14 cellular contexts compared by ENCODE assay signal in genomic region chr20:1871807-1872455, GRCh38. TPM values are rescaled to one million over a fixed set of nuclear protein-coding genes. Genes with fewer than 3 reads are reported as not detected.
DNase-seq lines count a peak whose midpoint lies in the region; ATAC-seq, FAIRE-seq and TF ChIP-seq lines count a peak whose summit lies in the region.
"Had no signal": no experiment of that assay in that cellular context is flagged by ENCODE, and none has a peak within 500 bp of the region (broad histone marks: within the 10 kb centered on the region; RNA-seq: fewer than 3 reads in every experiment).

No MANE protein-coding gene starts in this region.

- H4K91ac ChIP-seq in IMR-90 (ENCODE audit: insufficient read depth, low read depth, low read length): no peak overlapping the region; the same call in 1 of the 2 replicates

- H3K9me2 ChIP-seq in PC-3 (replicated peaks; ENCODE audit: low read length): no peaks in the 10 kb centered on the region

- no peak overlapping the region for H3K23ac ChIP-seq in IMR-90 (ENCODE audit: low read depth, low read length)

- H2BK5ac ChIP-seq in IMR-90 (ENCODE audit: low read depth, low read length, poor library complexity, severe bottlenecking): no peak overlapping the region

- no peak overlapping the region for H3K18ac ChIP-seq in IMR-90 (ENCODE audit: low read depth, low read length)

- in situ Hi-C loops in IMR-90 (cut with MboI; ENCODE audit: low sequenced_read_pairs): no loop called here
- in situ Hi-C loops in HepG2 (cut with HindIII; ENCODE audit: extremely low pct_ligation_motif_present, low pct_unique_long_range_greater_than_20kb): no loop called here

- H3K36me3 ChIP-seq in IMR-90 (ENCODE audit: control insufficient read depth, insufficient read depth, low read length) (no peaks in the 10 kb centered on the region), HepG2 (replicated peaks in 1 of 2; ENCODE audit: control insufficient read depth in 1 of 2, insufficient read depth in 2 of 2, low read length in 2 of 2) (no peaks in the 10 kb centered on the region), stomach (no peaks in the 10 kb centered on the region), left lung (no peaks in the 10 kb centered on the region), PC-3 (ENCODE audit: low read depth, low read length) (no peaks in the 10 kb centered on the region)

- BruUV-seq in IMR-90 (replicated peaks; lab: Mats Ljungman, UMichigan): no TSS peak
- BruUV-seq in HepG2 (replicated peaks; lab: Mats Ljungman, UMichigan): no TSS peak
- BruUV-seq in PC-3 (replicated peaks; lab: Mats Ljungman, UMichigan): no TSS peak

- no peak overlapping the region for H3K4ac ChIP-seq in IMR-90 (ENCODE audit: low read depth, low read length)

- H4K5ac ChIP-seq in IMR-90 (ENCODE audit: low read depth, low read length): no peak overlapping the region

- no peak overlapping the region for H3K4me3 ChIP-seq in IMR-90 (ENCODE audit: insufficient read depth, low read depth, low read length)
- no peak overlapping the region for H3K4me3 ChIP-seq in HepG2 (replicated peaks in 1 of 3; ENCODE audit: insufficient read depth in 1 of 3, low read depth in 2 of 3, low read length in 3 of 3)
- no peak overlapping the region for H3K4me3 ChIP-seq in stomach
- no peak overlapping the region for H3K4me3 ChIP-seq in left lung
- H3K4me3 ChIP-seq in PC-3 (ENCODE audit: low read length): no peak overlapping the region

- no peak overlapping the region for H4K8ac ChIP-seq in IMR-90 (ENCODE audit: low read depth in 2 of 2, low read length in 2 of 2)

- peak; percentile 93 for DNase-seq in CD1c-positive myeloid dendritic cell (ENCODE audit: extremely low spot score)
- DNase-seq in IMR-90: no peak
- DNase-seq in HepG2 (ENCODE audit: low spot score): no peak
- no peak for DNase-seq in stomach
- DNase-seq in left lung: no peak
- DNase-seq in PC-3: no peak
- DNase-seq: activated gamma-delta T cell treated with Interleukin-2 at 50 U/mL for 16 hours; CD4-positive, alpha-beta T cell; hypothalamus; mesendoderm; NCI-H1436 treated with DMSO at 0.1 percent for 48 hours; NCI-H748 treated with DMSO at 0.1 percent for 48 hours had no signal

- H3K9me1 ChIP-seq in IMR-90 (ENCODE audit: insufficient read depth, low read length): no peaks in the 10 kb centered on the region

- H3K27ac ChIP-seq in IMR-90 (ENCODE audit: insufficient read depth, low read length) (no peak overlapping the region), HepG2 (ENCODE audit: extremely low read length, insufficient read depth, low read length) (no peak overlapping the region), stomach (no peak overlapping the region), left lung (peak overlapping the region in 1 of 2 donors; percentile 37), PC-3 (ENCODE audit: low read length) (no peak overlapping the region)

- TF ChIP-seq POLR2A in IMR-90 (IDR thresholded peaks at IDR 0.05; ENCODE audit: low read depth, low read length): no peak
- no peak for TF ChIP-seq POLR2A in HepG2 (IDR thresholded peaks at IDR 0.05; ENCODE audit: insufficient read depth in 1 of 2, low read depth in 2 of 2, low read length in 2 of 2)
- TF ChIP-seq POLR2A in stomach (IDR thresholded peaks at IDR 0.05): no peak

- TF ChIP-seq EP300 in HepG2 (IDR thresholded peaks at IDR 0.05; ENCODE audit: low read depth in 2 of 2, low read length in 2 of 2) (no peak), HepG2 (CRISPR knock-in tag; IDR thresholded peaks at IDR 0.05; ENCODE audit: borderline replicate concordance) (no peak), stomach (IDR thresholded peaks at IDR 0.05) (no peak)

- no peak overlapping the region for H3K56ac ChIP-seq in IMR-90 (ENCODE audit: extremely low read depth, insufficient read depth, low read length)

- H4K20me1 ChIP-seq in IMR-90 (ENCODE audit: insufficient read depth, low read length): no peaks in the 10 kb centered on the region
- H4K20me1 ChIP-seq in HepG2 (ENCODE audit: insufficient read depth, low read length): no peaks in the 10 kb centered on the region
- no peaks in the 10 kb centered on the region for H4K20me1 ChIP-seq in PC-3 (ENCODE audit: low read length)

- H3K4me1 ChIP-seq in IMR-90 (ENCODE audit: control insufficient read depth, insufficient read depth, low read length) (peaks cover 1% of the 10 kb centered on the region; the same call in 1 of the 2 replicates), HepG2 (ENCODE audit: insufficient read depth, low read length) (peaks cover 69% of the 10 kb centered on the region), stomach (peaks cover 0 to 44% (median 9%) of the 10 kb centered on the region in 4 donors), left lung (peaks cover 0 to 66% of the 10 kb centered on the region in 2 donors), PC-3 (ENCODE audit: insufficient read depth, low read length) (no peaks in the 10 kb centered on the region)

- ATAC-seq in GM18868 (IDR thresholded peaks at IDR 0.05; ENCODE audit: unreplicated experiment) (peak; percentile 50), IMR-90 (ENCODE audit: low read depth) (no peak), HepG2 (no peak), HG03108 (IDR thresholded peaks at IDR 0.05; ENCODE audit: unreplicated experiment) (no peak), left lung (no peak), PC-3 (no peak)

- H3K9me3 ChIP-seq in IMR-90 (ENCODE audit: control insufficient read depth, insufficient read depth, low read length) (0 out of 2 replicates have a peak, but pooled peaks cover 2% of the 10 kb centered on the region), HepG2 (ENCODE audit: low read length) (no peaks in the 10 kb centered on the region), stomach (no peaks in the 10 kb centered on the region), left lung (no peaks in the 10 kb centered on the region), PC-3 (ENCODE audit: low read length) (no peaks in the 10 kb centered on the region)

- no peak overlapping the region for H2AFZ ChIP-seq in IMR-90 (replicated peaks; ENCODE audit: low read length, poor library complexity)
- no peak overlapping the region for H2AFZ ChIP-seq in HepG2 (ENCODE audit: low read length)
- H2AFZ ChIP-seq in PC-3 (ENCODE audit: low read length): no peak overlapping the region

- H3K79me2 ChIP-seq in HepG2 (ENCODE audit: insufficient read depth, low read length) (no peaks in the 10 kb centered on the region), PC-3 (ENCODE audit: low read length) (no peaks in the 10 kb centered on the region)

- no peak overlapping the region for H2BK120ac ChIP-seq in IMR-90 (ENCODE audit: low read depth, low read length)

- H2BK15ac ChIP-seq in IMR-90 (ENCODE audit: low read depth, low read length): no peak overlapping the region

- dilution Hi-C loops in IMR-90 (cut with HindIII; ENCODE audit: low sequenced_read_pairs, unreplicated experiment): no loop called here

- H3K14ac ChIP-seq in IMR-90 (replicated peaks; ENCODE audit: low read depth, low read length): no peak overlapping the region

- H3F3A ChIP-seq in PC-3 (ENCODE audit: low read length, unreplicated experiment): no peaks in the 10 kb centered on the region

- no peak overlapping the region for H3K9ac ChIP-seq in IMR-90 (ENCODE audit: low read depth, low read length)
- no peak overlapping the region for H3K9ac ChIP-seq in HepG2 (ENCODE audit: insufficient read depth, low read depth, low read length)
- no peak overlapping the region for H3K9ac ChIP-seq in PC-3 (ENCODE audit: low read length)

- H3K79me1 ChIP-seq in IMR-90 (ENCODE audit: low read depth in 1 of 2, low read length in 2 of 2): no peaks in the 10 kb centered on the region

- POLR2A ChIA-PET in IMR-90 (lab: Charles Lee; ENCODE audit: unreplicated experiment) (no interaction called here), HepG2 (lab: Yijun Ruan, JAX) (no interaction called here), PC-3 (lab: Charles Lee; ENCODE audit: unreplicated experiment) (no interaction called here)

- H2AK9ac ChIP-seq in IMR-90 (replicated peaks; ENCODE audit: low read depth, low read length, poor library complexity): peak overlapping the region; percentile 74

- H2AK5ac ChIP-seq in IMR-90 (ENCODE audit: low read depth, low read length): no peak overlapping the region

- CTCF ChIA-PET in IMR-90 (lab: Yijun Ruan, JAX) (no interaction called here), HepG2 (lab: Yijun Ruan, JAX; ENCODE audit: low intra/inter-chr PET ratio, low total read pairs) (no interaction called here), PC-3 (lab: Charles Lee) (no interaction called here)

- FAIRE-seq in HepG2 (lab: Jason Lieb, UNC): no peak

- H2BK20ac ChIP-seq in IMR-90 (ENCODE audit: low read depth, low read length): no peak overlapping the region

- WGBS in IMR-90 (ENCODE audit: extremely low coverage in 2 of 2, insufficient read length in 1 of 2), 2 experiments: no CpG with 5 or more reads among the region's 7 CpGs
- 64% methylated on average over 7 of the region's 7 CpGs for WGBS in HepG2 (ENCODE audit: low lambda C conversion rate)
- WGBS in stomach, 5 donors: 86 to 94% (median 88%) methylated on average over 6 to 7 of the region's 7 CpGs

- intact Hi-C loops in IMR-90 (cut with micrococcal nuclease) (no loop called here), HepG2 (cut with micrococcal nuclease; ENCODE audit: unreplicated experiment) (loop anchor here (1.0 kb wide), 1 partner anchor 61 kb away; no protein-coding TSS in a partner anchor), stomach (cut with DNase I; ENCODE audit: low total_unique reads) (loop anchor here (10.0 kb wide), 1 partner anchor 77 kb away; no protein-coding TSS in a partner anchor), left lung (cut with DNase I) (no loop called here), PC-3 (cut with micrococcal nuclease) (no loop called here)

- TF ChIP-seq RAD21 in IMR-90 (IDR thresholded peaks at IDR 0.05; ENCODE audit: low read length) (no peak), HepG2 (CRISPR knock-in tag; IDR thresholded peaks at IDR 0.05) (no peak)

- TF ChIP-seq CTCF in IMR-90 (conservative IDR thresholded peaks at IDR 0.05; ENCODE audit: low read depth, low read length) (no peak), HepG2 (CRISPR knock-in tag; IDR thresholded peaks at IDR 0.05) (no peak), stomach (IDR thresholded peaks at IDR 0.05) (no peak), left lung (IDR thresholded peaks at IDR 0.05) (no peak), PC-3 (conservative IDR thresholded peaks at IDR 0.05; ENCODE audit: low read depth, low read length) (no peak)

- no peak overlapping the region for H3K4me2 ChIP-seq in IMR-90 (ENCODE audit: low read depth, low read length)
- no peak overlapping the region for H3K4me2 ChIP-seq in HepG2 (ENCODE audit: low read depth, low read length)
- no peak overlapping the region for H3K4me2 ChIP-seq in PC-3 (ENCODE audit: low read length)

- H3K27me3 ChIP-seq in IMR-90 (ENCODE audit: control insufficient read depth, insufficient read depth, low read length) (peaks cover 8% of the 10 kb centered on the region; the same call in 1 of the 2 replicates), HepG2 (ENCODE audit: control insufficient read depth in 1 of 2, insufficient read depth in 2 of 2, low read length in 2 of 2) (no peaks in the 10 kb centered on the region), stomach (peaks cover 0 to 4% (median 4%) of the 10 kb centered on the region in 3 donors), left lung (peaks cover 0 to 72% of the 10 kb centered on the region in 2 donors), PC-3 (ENCODE audit: low read length) (no peaks in the 10 kb centered on the region)

RNA-seq across cellular contexts. Expression of gene SIRPA, which starts 23.3 kb away (rescaled TPM):
- total RNA-seq in IMR-90 (2012; rRNA removed): 9.7 and 9.9 TPM in 2 replicates
- 37.2 and 40.2 TPM in 2 replicates for polyA plus RNA-seq in IMR-90 (2012; rRNA removed)
- polyA plus RNA-seq in IMR-90 (2012; cell fraction: cytosol; rRNA removed): 25.7 and 34.3 TPM in 2 replicates
- 30.5 and 36.1 TPM in 2 replicates for polyA plus RNA-seq in IMR-90 (2012; cell fraction: nucleus; rRNA removed; ENCODE audit: low replicate concordance)
- total RNA-seq in HepG2 (2016; rRNA removed; fragmentation: Illumina TruSeq; extraction: Trizol): 13.1 and 17.6 TPM in 2 replicates
- 7.1 and 7.6 TPM in 2 replicates for total RNA-seq in HepG2 (2016; cell fraction: cytosol; rRNA removed; fragmentation: Illumina TruSeq; extraction: Trizol; ENCODE audit: low read depth)
- 12.0 and 17.3 TPM in 2 replicates for total RNA-seq in HepG2 (2016; cell fraction: insoluble cytoplasmic fraction; rRNA removed; fragmentation: Illumina TruSeq; extraction: Trizol)
- total RNA-seq in HepG2 (2016; cell fraction: membrane; rRNA removed; fragmentation: Illumina TruSeq; extraction: Trizol): 23.3 and 25.2 TPM in 2 replicates
- 17.5 and 21.7 TPM in 2 replicates for total RNA-seq in HepG2 (2016; cell fraction: nucleus; rRNA removed; fragmentation: Illumina TruSeq; extraction: Trizol)
- 6.8 and 7.2 TPM in 2 replicates for polyA plus RNA-seq in HepG2 (2011; rRNA removed)
- 5.4 and 6.5 TPM in 2 replicates for polyA plus RNA-seq in HepG2 (2011; cell fraction: cytosol; rRNA removed)
- 9.1 and 9.3 TPM in 2 replicates for polyA plus RNA-seq in HepG2 (2011; cell fraction: nucleus; rRNA removed)
- polyA plus RNA-seq in HepG2 (2012): 2.7 and 4.8 TPM in 2 replicates
- 20.1 and 21.9 TPM in 2 replicates for polyA plus RNA-seq in HepG2 (2016; cell fraction: cytosol; fragmentation: Illumina TruSeq; extraction: Trizol; ENCODE audit: low read depth)
- 23.3 and 30.2 TPM in 2 replicates for polyA plus RNA-seq in HepG2 (2016; cell fraction: insoluble cytoplasmic fraction; fragmentation: Illumina TruSeq; extraction: Trizol; ENCODE audit: low read depth)
- polyA plus RNA-seq in HepG2 (2016; cell fraction: membrane; fragmentation: Illumina TruSeq; extraction: Trizol; ENCODE audit: low read depth): 44.9 and 45.6 TPM in 2 replicates
- 53.5 and 55.1 TPM in 2 replicates for polyA plus RNA-seq in HepG2 (2016; cell fraction: nucleus; fragmentation: Illumina TruSeq; extraction: Trizol; ENCODE audit: insufficient read depth, low read depth)
- 0.05 and 6.2 TPM in 2 replicates for polyA minus RNA-seq in HepG2 (2011; rRNA and poly(A)+ RNA removed; ENCODE audit: low replicate concordance)
- 2.5 and 3.8 TPM in 2 replicates for polyA minus RNA-seq in HepG2 (2011; cell fraction: cytosol; rRNA and poly(A)+ RNA removed)
- polyA minus RNA-seq in HepG2 (2011; cell fraction: nucleus; rRNA and poly(A)+ RNA removed): 2.4 and 2.6 TPM in 2 replicates
- total RNA-seq in stomach: 10 to 100 TPM in 1 of 5 donors, 1 to 10 TPM in 3, under 1 TPM in 1; 0.29 to 35.5 (median 8.8) TPM
- 1 to 10 TPM; 5.7 to 8.5 (median 7.0) TPM for polyA plus RNA-seq in stomach
- total RNA-seq in left lung: 100 to 1,000 TPM in 1 of 2 donors, 10 to 100 TPM in 1; 43.9 to 102 TPM
- total RNA-seq in PC-3 (2014; rRNA removed): 12.8 and 17.3 TPM in 2 replicates

Comparison
In these comparisons a context has a peak if more than half of its experiments do, and no peak if none do; other contexts are left out.
1. intact Hi-C loops: an anchor here in HepG2 (1.0 kb wide) and stomach (10.0 kb wide); none called in IMR-90, left lung and PC-3.